Comparison of ENCODE assay signal across 10 cellular contexts in the genomic region with DNA sequence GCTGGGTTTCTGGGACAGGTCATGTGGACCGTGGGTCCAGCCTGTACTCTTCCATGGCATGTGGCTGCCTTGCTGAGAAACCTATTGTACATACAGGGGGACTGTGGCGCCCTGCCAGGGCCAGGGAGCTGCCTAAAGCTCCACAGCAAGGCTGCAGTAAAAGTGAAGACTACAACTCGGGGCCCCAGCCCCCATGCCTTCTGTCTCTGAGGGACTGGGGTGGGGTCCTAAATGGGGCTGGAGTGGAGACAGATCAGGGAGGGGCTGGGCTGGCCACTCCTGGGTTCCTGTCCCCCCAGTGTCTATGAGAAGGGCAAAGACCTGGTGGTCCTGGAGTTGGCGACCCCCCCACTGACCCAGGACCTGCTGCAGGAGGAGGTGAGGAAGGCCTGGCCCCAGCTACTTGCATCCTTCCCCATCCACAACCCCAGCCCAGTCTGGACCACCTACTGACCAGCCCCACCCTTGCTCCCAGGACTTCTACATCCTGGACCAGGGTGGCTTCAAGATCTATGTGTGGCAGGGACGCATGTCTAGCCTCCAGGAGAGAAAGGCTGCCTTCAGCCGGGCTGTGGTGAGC. TPM values are rescaled to one million over a fixed set of nuclear protein-coding genes. Genes with fewer than 3 reads are reported as not detected.
DNase-seq lines count a peak whose midpoint lies in the region; ATAC-seq, FAIRE-seq and TF ChIP-seq lines count a peak whose summit lies in the region.
"Had no signal": no experiment of that assay in that cellular context is flagged by ENCODE, and none has a peak within 500 bp of the region (broad histone marks: within the 10 kb centered on the region; RNA-seq: fewer than 3 reads in every experiment).

No MANE protein-coding gene starts in this region.

- peak in 2 of 3 donors; percentile 47 to 54 for DNase-seq in Peyer's patch
- DNase-seq in H1 (ENCODE audit: low read depth in 1 of 2, low spot score in 2 of 2): no peak
- DNase-seq in neuronal stem cell (ENCODE audit: low spot score): no peak
- no peak for DNase-seq in NCI-H226
- DNase-seq in ACHN: no peak
- DNase-seq: DMS53, NCI-H146 had no signal

- H3K14ac ChIP-seq in H1 (ENCODE audit: insufficient read length) (no peak overlapping the region), neuronal stem cell (ENCODE audit: low read length) (no peak overlapping the region)

- H3K23ac ChIP-seq in H1 (ENCODE audit: insufficient read length) (no peak overlapping the region), neuronal stem cell (ENCODE audit: low read depth, low read length, poor library complexity) (peak overlapping the region; percentile 32)

- no peak overlapping the region for H2BK5ac ChIP-seq in H1 (ENCODE audit: low read depth, low read length)
- H2BK5ac ChIP-seq in neuronal stem cell (ENCODE audit: low read length): no peak overlapping the region

- 94% methylated on average over 5 of the region's 6 CpGs; no CpG with 5 or more reads in 1 of the 2 experiments for WGBS in H1 (ENCODE audit: extremely low coverage in 1 of 2, insufficient coverage in 1 of 2, insufficient read length in 1 of 2, insufficient replicate concordance in 2 of 2, low coverage in 1 of 2, low lambda C conversion rate in 2 of 2, missing lambda C conversion rate in 1 of 2), 2 experiments
- WGBS in neuronal stem cell (ENCODE audit: extremely low coverage in 2 of 2, insufficient read length in 2 of 2, insufficient replicate concordance in 1 of 2), 2 donors: no CpG with 5 or more reads among the region's 6 CpGs

- H2AFZ ChIP-seq in ACC112 (ENCODE audit: low read length, unreplicated experiment): no peak overlapping the region
- H2AFZ ChIP-seq in H1 (ENCODE audit: low read length): no peak overlapping the region
- peak overlapping the region; percentile 92 for H2AFZ ChIP-seq in neuronal stem cell (ENCODE audit: low read length)

- POLR2A ChIA-PET in H1 (lab: Charles Lee; ENCODE audit: partially characterized antibody): interaction anchor here (0.9 kb wide), 1 partner anchor 21 kb away, joined by 3 read pairs; no protein-coding TSS in a partner anchor

- no peaks in the 10 kb centered on the region for H3K79me2 ChIP-seq in ACC112 (ENCODE audit: control insufficient read depth, insufficient read depth, low read length, unreplicated experiment)
- H3K79me2 ChIP-seq in H1 (ENCODE audit: control insufficient read depth in 1 of 2, insufficient read depth in 2 of 2, low read length in 2 of 2): no peaks in the 10 kb centered on the region

- H4K91ac ChIP-seq in H1 (replicated peaks; ENCODE audit: insufficient read length, low read length) (no peak overlapping the region), neuronal stem cell (ENCODE audit: low read depth, low read length, poor library complexity) (no peak overlapping the region)

- no peak overlapping the region; the same call in 1 of the 2 replicates for H2BK20ac ChIP-seq in H1 (ENCODE audit: low read length)

- H3K56ac ChIP-seq in H1 (replicated peaks; ENCODE audit: insufficient read length, low read depth, low read length): no peak overlapping the region

- no peaks in the 10 kb centered on the region for H3K36me3 ChIP-seq in ACC112 (ENCODE audit: insufficient read depth, low read length)
- H3K36me3 ChIP-seq in Peyer's patch: peaks cover 0 to 56% (median 0%) of the 10 kb centered on the region in 3 donors
- H3K36me3 ChIP-seq in H1 (ENCODE audit: control insufficient read depth in 2 of 4, insufficient read depth in 4 of 4, low read length in 3 of 4): peaks cover 0 to 2% (median under 1%) of the 10 kb centered on the region in 4 experiments; a peak in 1 of 8 replicates
- H3K36me3 ChIP-seq in neuronal stem cell (replicated peaks in 1 of 2; ENCODE audit: control insufficient read depth in 2 of 2, insufficient read depth in 2 of 2, low read length in 2 of 2): peaks cover 0 to 14% of the 10 kb centered on the region in 2 donors

- H2BK120ac ChIP-seq in H1 (replicated peaks; ENCODE audit: low read depth, low read length): no peak overlapping the region
- H2BK120ac ChIP-seq in neuronal stem cell (ENCODE audit: low read depth, low read length): no peak overlapping the region

- CTCF ChIA-PET in H1 (lab: Charles Lee; ENCODE audit: partially characterized antibody): interaction anchor here (0.6 to 2.1 kb wide), 13 partner anchors 12 to 664 kb away, joined by 3 to 34 read pairs (median 5); no protein-coding TSS in a partner anchor

- peak overlapping the region in 1 of 2 experiments; percentile 91; a peak in 1 of 4 replicates for H3K4me2 ChIP-seq in H1 (ENCODE audit: insufficient read depth in 1 of 2, low read depth in 2 of 2, low read length in 2 of 2)
- no peak overlapping the region for H3K4me2 ChIP-seq in neuronal stem cell (ENCODE audit: insufficient read depth, low read length, poor library complexity, severe bottlenecking)

- H2BK12ac ChIP-seq in H1 (ENCODE audit: low read depth, low read length): no peak overlapping the region
- H2BK12ac ChIP-seq in neuronal stem cell (ENCODE audit: low read length): no peak overlapping the region

- H3K27me3 ChIP-seq in ACC112 (ENCODE audit: insufficient read depth, low read length) (no peaks in the 10 kb centered on the region), Peyer's patch (no peaks in the 10 kb centered on the region), H1 (replicated peaks in 1 of 4; ENCODE audit: control insufficient read depth in 3 of 4, extremely low read depth in 1 of 4, insufficient read depth in 3 of 4, low read length in 3 of 4) (peaks cover 0 to 13% (median 5%) of the 10 kb centered on the region in 4 experiments; a peak in 2 of 7 replicates), neuronal stem cell (ENCODE audit: control insufficient read depth in 3 of 3, insufficient read depth in 3 of 3, low read depth in 1 of 3, low read length in 3 of 3) (peaks cover 0 to 46% (median 6%) of the 10 kb centered on the region in 3 experiments)

- no peak for TF ChIP-seq CTCF in Peyer's patch (IDR thresholded peaks at IDR 0.05)
- TF ChIP-seq CTCF in H1 (IDR thresholded peaks at IDR 0.05; ENCODE audit: control extremely low read depth in 1 of 3, insufficient read depth in 1 of 3, low read depth in 1 of 3, low read length in 3 of 3): no peak

- no peaks in the 10 kb centered on the region; the same call in 1 of the 2 replicates for H3K79me1 ChIP-seq in H1 (ENCODE audit: low read depth, low read length)
- no peaks in the 10 kb centered on the region for H3K79me1 ChIP-seq in neuronal stem cell (ENCODE audit: low read depth, low read length)

- no peak for TF ChIP-seq RAD21 in H1 (IDR thresholded peaks at IDR 0.05 in 1 of 2, conservative IDR thresholded peaks at IDR 0.05 in 1 of 2; ENCODE audit: low read depth in 2 of 2, low read length in 2 of 2)

- H3K4me1 ChIP-seq in ACC112 (ENCODE audit: control insufficient read depth, insufficient read depth, low read length, unreplicated experiment) (peaks cover 24% of the 10 kb centered on the region), Peyer's patch (peaks cover 9 to 63% (median 13%) of the 10 kb centered on the region in 4 donors), H1 (replicated peaks in 1 of 4; ENCODE audit: control insufficient read depth in 3 of 4, insufficient read depth in 4 of 4, low read length in 3 of 4) (peaks cover 0 to 15% (median 8%) of the 10 kb centered on the region in 4 experiments; a peak in 6 of 7 replicates), neuronal stem cell (ENCODE audit: control insufficient read depth in 2 of 2, insufficient read depth in 1 of 2, low read depth in 1 of 2, low read length in 2 of 2) (peaks cover 10 to 18% of the 10 kb centered on the region in 2 donors)

- no peak overlapping the region for H3K18ac ChIP-seq in H1 (ENCODE audit: extremely low read depth, low read length)
- no peak overlapping the region for H3K18ac ChIP-seq in neuronal stem cell (ENCODE audit: low read length)

- H2AK5ac ChIP-seq in H1 (ENCODE audit: low read depth, low read length) (no peak overlapping the region), neuronal stem cell (ENCODE audit: low read depth, low read length) (peak overlapping the region; percentile 85)

- in situ Hi-C loops in ACHN (cut with HindIII; ENCODE audit: low pct_ligation_motif_present, low pct_unique_long_range_greater_than_20kb, low sequenced_read_pairs): no loop called here

- ATAC-seq in HG02763 (IDR thresholded peaks at IDR 0.05; ENCODE audit: unreplicated experiment) (no peak), GM21526 (IDR thresholded peaks at IDR 0.05; ENCODE audit: low FRiP score, unreplicated experiment) (no peak)

- H3K23me2 ChIP-seq in H1 (ENCODE audit: low read depth, low read length): peaks cover 11% of the 10 kb centered on the region

- TF ChIP-seq EP300 in H1 (IDR thresholded peaks at IDR 0.05; ENCODE audit: borderline replicate concordance in 1 of 2, low read depth in 2 of 2, low read length in 2 of 2): no peak

- H2BK15ac ChIP-seq in H1 (ENCODE audit: low read length) (peak overlapping the region; percentile 55; the same call in 1 of the 2 replicates), neuronal stem cell (ENCODE audit: low read length) (no peak overlapping the region)

- H3K27ac ChIP-seq in ACC112 (ENCODE audit: low read depth, low read length) (no peak overlapping the region), Peyer's patch (peak overlapping the region; percentile 82 to 95 (median 88)), H1 (ENCODE audit: low read depth, low read length) (no peak overlapping the region), neuronal stem cell (replicated peaks; ENCODE audit: low read length) (no peak overlapping the region)

- H3K9me3 ChIP-seq in Peyer's patch (no peaks in the 10 kb centered on the region), H1 (ENCODE audit: insufficient read depth in 2 of 2, low read depth in 1 of 2, low read length in 1 of 2) (no peaks in the 10 kb centered on the region), neuronal stem cell (replicated peaks in 1 of 2; ENCODE audit: control insufficient read depth in 2 of 2, insufficient read depth in 1 of 2, low read depth in 1 of 2, low read length in 2 of 2) (no peaks in the 10 kb centered on the region)

- no peaks in the 10 kb centered on the region for H4K20me1 ChIP-seq in H1 (replicated peaks in 1 of 2; ENCODE audit: control insufficient read depth in 1 of 2, insufficient read depth in 2 of 2, low read length in 2 of 2)

- FAIRE-seq in H1 (lab: Jason Lieb, UNC): no peak

- no peak overlapping the region for H4K8ac ChIP-seq in H1 (ENCODE audit: extremely low read depth, insufficient read depth, low read length)
- H4K8ac ChIP-seq in neuronal stem cell (ENCODE audit: low read depth, low read length): no peak overlapping the region

- peak overlapping the region; percentile 81; the same call in 1 of the 2 replicates for H3K4me3 ChIP-seq in ACC112 (ENCODE audit: low read depth, low read length)
- H3K4me3 ChIP-seq in Peyer's patch: peak overlapping the region in 1 of 4 donors; percentile 57
- no peak overlapping the region for H3K4me3 ChIP-seq in H1 (ENCODE audit: extremely low read depth in 1 of 4, insufficient read depth in 2 of 4, low read depth in 3 of 4, low read length in 4 of 4)
- no peak overlapping the region for H3K4me3 ChIP-seq in neuronal stem cell (ENCODE audit: low read length in 2 of 2)

- no peak overlapping the region for H4K5ac ChIP-seq in H1 (ENCODE audit: insufficient read length, low read depth, low read length)

- H3K9ac ChIP-seq in H1 (replicated peaks in 1 of 4; ENCODE audit: extremely low read depth in 1 of 4, low read depth in 3 of 4, low read length in 3 of 4) (no peak overlapping the region), neuronal stem cell (ENCODE audit: low read depth, low read length, poor library complexity) (no peak overlapping the region)

- TF ChIP-seq POLR2A in Peyer's patch (IDR thresholded peaks at IDR 0.05): no peak
- no peak for TF ChIP-seq POLR2A in H1 (IDR thresholded peaks at IDR 0.05; ENCODE audit: control extremely low read depth in 1 of 2, low read depth in 2 of 2, low read length in 2 of 2)

- H3K4ac ChIP-seq in H1 (replicated peaks; ENCODE audit: insufficient read length, low read depth, low read length) (no peak overlapping the region), neuronal stem cell (ENCODE audit: low read length) (no peak overlapping the region)

RNA-seq across cellular contexts. Expression of a gene that starts 7.3 kb away (rescaled TPM):
- total RNA-seq in Peyer's patch: 100 to 1,000 TPM in 3 of 4 donors, 10 to 100 TPM in 1; 59.4 to 309 (median 230) TPM
- total RNA-seq in H1 (2021; fragmentation: NEBNext Ultra II Directional; extraction: Animal tissue kit (Norgen Biotek cat#: 25700)): 4.1 and 4.6 TPM in 2 replicates
- polyA plus RNA-seq in H1 (2011; rRNA removed): 4.2 and 7.4 TPM in 2 replicates
- polyA plus RNA-seq in H1 (2011; cell fraction: cytosol; rRNA removed): 5.9 TPM
- 20.0 TPM for polyA plus RNA-seq in H1 (2011; cell fraction: nucleus; rRNA removed)
- polyA plus RNA-seq in H1 (2012, experiment 1 of 2): 2.4 to 5.7 TPM (median 4.2 TPM) in 4 replicates
- polyA plus RNA-seq in H1 (2012, experiment 2 of 2): 3.4 TPM
- 1.4 TPM for polyA plus RNA-seq in H1 (2013, experiment 1 of 2)
- 1.5 TPM for polyA plus RNA-seq in H1 (2013, experiment 2 of 2)
- polyA minus RNA-seq in H1 (2011; rRNA and poly(A)+ RNA removed): 7.7 and 8.0 TPM in 2 replicates
- 2.5 TPM for polyA minus RNA-seq in H1 (2011; cell fraction: cytosol; rRNA and poly(A)+ RNA removed)
- polyA minus RNA-seq in H1 (2011; cell fraction: nucleus; rRNA and poly(A)+ RNA removed): 11.4 TPM
- polyA plus RNA-seq in neuronal stem cell (2013, experiment 1 of 2): 2.0 TPM
- 1.7 TPM for polyA plus RNA-seq in neuronal stem cell (2013, experiment 2 of 2)

RNA-seq across cellular contexts. Expression of a gene that starts 31.6 kb away (rescaled TPM):
- 10 to 100 TPM; 36.6 to 47.0 (median 40.5) TPM for total RNA-seq in Peyer's patch
- total RNA-seq in H1 (2021; fragmentation: NEBNext Ultra II Directional; extraction: Animal tissue kit (Norgen Biotek cat#: 25700)): 15.7 and 19.2 TPM in 2 replicates
- 15.3 and 25.7 TPM in 2 replicates for polyA plus RNA-seq in H1 (2011; rRNA removed)
- polyA plus RNA-seq in H1 (2011; cell fraction: cytosol; rRNA removed): 16.8 TPM
- 40.8 TPM for polyA plus RNA-seq in H1 (2011; cell fraction: nucleus; rRNA removed)
- polyA plus RNA-seq in H1 (2012, experiment 1 of 2): 10.7 to 22.5 TPM (median 19.3 TPM) in 4 replicates
- polyA plus RNA-seq in H1 (2012, experiment 2 of 2): 24.9 TPM
- 16.6 TPM for polyA plus RNA-seq in H1 (2013, experiment 1 of 2)
- polyA plus RNA-seq in H1 (2013, experiment 2 of 2): 15.4 TPM
- polyA minus RNA-seq in H1 (2011; rRNA and poly(A)+ RNA removed): 15.5 and 19.6 TPM in 2 replicates
- 9.8 TPM for polyA minus RNA-seq in H1 (2011; cell fraction: cytosol; rRNA and poly(A)+ RNA removed)
- 18.4 TPM for polyA minus RNA-seq in H1 (2011; cell fraction: nucleus; rRNA and poly(A)+ RNA removed)
- 41.7 TPM for polyA plus RNA-seq in neuronal stem cell (2013, experiment 1 of 2)
- 41.2 TPM for polyA plus RNA-seq in neuronal stem cell (2013, experiment 2 of 2)

RNA-seq across cellular contexts. Expression of a gene that starts 41.1 kb away (rescaled TPM):
- total RNA-seq in Peyer's patch: 1 to 10 TPM in 1 of 4 donors, under 1 TPM in 3; 0.18 to 2.2 (median 0.75) TPM
- 0.75 and 0.76 TPM in 2 replicates for total RNA-seq in H1 (2021; fragmentation: NEBNext Ultra II Directional; extraction: Animal tissue kit (Norgen Biotek cat#: 25700))
- polyA plus RNA-seq in H1 (2011; rRNA removed): 0.26 and 0.36 TPM in 2 replicates
- polyA plus RNA-seq in H1 (2011; cell fraction: cytosol; rRNA removed): 0.31 TPM
- 3.0 TPM for polyA plus RNA-seq in H1 (2011; cell fraction: nucleus; rRNA removed)
- polyA plus RNA-seq in H1 (2012, experiment 1 of 2): 0.43 to 0.87 TPM (median 0.62 TPM) in 4 replicates
- 0.29 TPM for polyA plus RNA-seq in H1 (2012, experiment 2 of 2)
- polyA plus RNA-seq in H1 (2013, experiment 1 of 2): 1.4 TPM
- 0.17 TPM for polyA plus RNA-seq in H1 (2013, experiment 2 of 2)
- polyA minus RNA-seq in H1 (2011; rRNA and poly(A)+ RNA removed): 0.63 and 1.4 TPM in 2 replicates
- 0.29 TPM for polyA minus RNA-seq in H1 (2011; cell fraction: cytosol; rRNA and poly(A)+ RNA removed)
- polyA minus RNA-seq in H1 (2011; cell fraction: nucleus; rRNA and poly(A)+ RNA removed): 3.0 TPM
- 2.5 TPM for polyA plus RNA-seq in neuronal stem cell (2013, experiment 1 of 2)
- polyA plus RNA-seq in neuronal stem cell (2013, experiment 2 of 2): 2.5 TPM

Comparison
In these comparisons a context has a peak if more than half of its experiments do, and no peak if none do; other contexts are left out.
1. H3K27ac ChIP-seq: peak in Peyer's patch (4 of 4); none in ACC112 (single experiment), H1 (single experiment) and neuronal stem cell (single experiment).
2. DNase-seq: peak in Peyer's patch (2 of 3); none in H1 (0 of 2), neuronal stem cell (single experiment), NCI-H226 (single experiment) and ACHN (single experiment).
3. RNA of a gene that starts 7.3 kb away (total RNA-seq): 59.4 to 309 TPM in Peyer's patch; 4.1 to 4.6 TPM in H1; every median in the first group is over 10 times any median in the second.